ENCODE assay signal across 8 cellular contexts in the genomic region with DNA sequence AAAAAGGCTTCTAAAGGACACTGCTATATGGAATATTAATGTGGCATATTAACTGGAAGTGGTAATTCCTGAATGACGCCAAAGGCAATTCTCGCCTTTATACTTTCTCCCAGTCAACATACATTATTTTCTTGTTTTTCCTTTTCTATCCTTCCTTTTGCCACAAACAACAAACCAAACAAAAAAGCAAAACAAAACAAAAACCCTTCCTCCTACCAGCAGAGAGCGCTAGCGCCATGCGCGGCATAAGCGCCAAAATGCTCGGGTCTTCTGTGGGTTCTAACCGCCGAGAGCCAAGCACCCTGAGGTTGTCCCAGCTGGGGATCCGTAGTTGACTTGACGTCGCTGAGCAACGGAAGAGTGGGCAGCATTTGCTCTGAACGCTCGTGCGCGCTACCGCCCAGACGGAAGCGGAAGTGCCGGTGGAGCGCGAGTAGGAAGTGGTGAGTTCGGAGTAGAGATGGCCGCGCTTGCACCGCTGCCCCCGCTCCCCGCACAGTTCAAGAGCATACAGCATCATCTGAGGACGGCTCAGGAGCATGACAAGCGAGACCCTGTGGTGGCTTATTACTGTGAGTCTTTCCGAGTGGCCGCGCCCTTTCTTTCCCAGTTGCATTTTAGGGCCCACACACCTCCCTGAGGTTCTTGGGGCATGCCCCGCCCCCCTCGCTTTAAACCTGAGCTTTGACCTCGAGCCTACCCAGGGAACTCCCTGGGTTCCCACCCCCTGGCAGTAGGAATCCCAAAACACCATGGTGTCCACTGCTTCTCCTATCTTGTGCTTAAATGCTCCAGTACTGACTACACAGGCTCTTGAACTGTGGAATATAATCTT. TPM values are rescaled to one million over a fixed set of nuclear protein-coding genes. Genes with fewer than 3 reads are reported as not detected.
DNase-seq lines count a peak whose midpoint lies in the region; FAIRE-seq and TF ChIP-seq lines count a peak whose summit lies in the region.

Gene NMBR, minus strand, starts transcription at position 295 of the 835 bp plus-strand sequence. CDS start 58,464 bp downstream, outside the sequence.
Gene VTA1, plus strand, starts transcription at position 436 of the 835 bp plus-strand sequence. Its CDS starts 25 bp downstream, at position 461.

- H3K9me3 ChIP-seq in Caco-2 (no peaks in the 10 kb centered on the region), H1 (ENCODE audit: insufficient read depth in 2 of 2, low read depth in 1 of 2, low read length in 1 of 2) (no peaks in the 10 kb centered on the region)

- H3K27ac Mint-ChIP-seq in Caco-2 (ENCODE audit: unreplicated experiment): peak within 1 kb of the TSS; percentile 85

- TF ChIP-seq CTCF in Caco-2 (IDR thresholded peaks at IDR 0.05; ENCODE audit: insufficient read depth in 1 of 2, low read depth in 1 of 2, low read length in 1 of 2, severe bottlenecking in 1 of 2, unreplicated experiment in 1 of 2) (peak; percentile 85 to 91), GM20000 (IDR thresholded peaks at IDR 0.05; ENCODE audit: extremely low read depth, missing control alignments) (peak; percentile 84), H1 (IDR thresholded peaks at IDR 0.05; ENCODE audit: control extremely low read depth in 1 of 3, insufficient read depth in 1 of 3, low read depth in 1 of 3, low read length in 3 of 3) (peak; percentile 59 to 82 (median 77))

- peaks cover 0 to 2% of the 10 kb centered on the region in 2 experiments for H4K20me1 ChIP-seq in H1 (replicated peaks in 1 of 2; ENCODE audit: control insufficient read depth in 1 of 2, insufficient read depth in 2 of 2, low read length in 2 of 2)

- H3K4me2 ChIP-seq in H1 (ENCODE audit: insufficient read depth in 1 of 2, low read depth in 2 of 2, low read length in 2 of 2) (peak within 1 kb of the TSS; percentile 46 to 74), mesendoderm (ENCODE audit: low read length) (peak within 1 kb of the TSS; percentile 69)

- H3K79me1 ChIP-seq in H1 (ENCODE audit: low read depth, low read length) (no peaks in the 10 kb centered on the region), mesendoderm (ENCODE audit: low read length) (peaks cover 4% of the 10 kb centered on the region)

- H3K27ac ChIP-seq in H1 (ENCODE audit: low read depth, low read length) (no peak within 1 kb of the TSS; the same call in 1 of the 2 replicates), mesendoderm (ENCODE audit: low read depth, low read length) (no peak within 1 kb of the TSS)

- H2AFZ ChIP-seq in H1 (ENCODE audit: low read length): peak within 1 kb of the TSS; percentile 95

- H2BK15ac ChIP-seq in H1 (ENCODE audit: low read length): no peak within 1 kb of the TSS
- no peak within 1 kb of the TSS for H2BK15ac ChIP-seq in mesendoderm (replicated peaks; ENCODE audit: low read depth)

- POLR2A ChIA-PET in Caco-2 (lab: Charles Lee): interaction anchor here (0.6 kb wide), 1 partner anchor 58 kb away, joined by 3 read pairs; no protein-coding TSS in a partner anchor
- POLR2A ChIA-PET in H1 (lab: Charles Lee; ENCODE audit: partially characterized antibody): interaction anchor here (0.9 kb wide), 1 partner anchor 16 kb away, joined by 3 read pairs; no protein-coding TSS in a partner anchor

- no peak within 1 kb of the TSS for H2BK20ac ChIP-seq in H1 (ENCODE audit: low read length)

- H4K91ac ChIP-seq in H1 (replicated peaks; ENCODE audit: insufficient read length, low read length): no peak within 1 kb of the TSS

- TF ChIP-seq RAD21 in H1 (IDR thresholded peaks at IDR 0.05 in 1 of 2, conservative IDR thresholded peaks at IDR 0.05 in 1 of 2; ENCODE audit: low read depth in 2 of 2, low read length in 2 of 2): peak; percentile 84 to 87

- H4K8ac ChIP-seq in H1 (ENCODE audit: extremely low read depth, insufficient read depth, low read length): peak within 1 kb of the TSS; percentile 90
- peak within 1 kb of the TSS; percentile 97 for H4K8ac ChIP-seq in mesendoderm (ENCODE audit: low read depth, low read length)

- peak within 1 kb of the TSS; percentile 46 to 60 (median 52); a peak in 6 of 7 replicates for H3K9ac ChIP-seq in H1 (replicated peaks in 1 of 4; ENCODE audit: extremely low read depth in 1 of 4, low read depth in 3 of 4, low read length in 3 of 4)
- H3K9ac ChIP-seq in mesendoderm (ENCODE audit: low read length): peak within 1 kb of the TSS; percentile 81

- peaks cover 21% of the 10 kb centered on the region for H3K4me1 Mint-ChIP-seq in Caco-2 (ENCODE audit: low read depth, unreplicated experiment)

- BruUV-seq in Caco-2 (replicated peaks; lab: Mats Ljungman, UMichigan): no TSS peak

- peaks cover 13% of the 10 kb centered on the region for H3K36me3 Mint-ChIP-seq in Caco-2 (ENCODE audit: insufficient read depth, unreplicated experiment)

- H3K4me3 ChIP-seq in Caco-2 (ENCODE audit: low read depth, low read length): peak within 1 kb of the TSS; percentile 55
- H3K4me3 ChIP-seq in H1 (ENCODE audit: extremely low read depth in 1 of 4, insufficient read depth in 2 of 4, low read depth in 3 of 4, low read length in 4 of 4): peak within 1 kb of the TSS; percentile 64 to 96 (median 93)
- H3K4me3 ChIP-seq in mesendoderm (ENCODE audit: low read length): peak within 1 kb of the TSS; percentile 91

- no peak for TF ChIP-seq EP300 in H1 (IDR thresholded peaks at IDR 0.05; ENCODE audit: borderline replicate concordance in 1 of 2, low read depth in 2 of 2, low read length in 2 of 2)

- H3K56ac ChIP-seq in H1 (replicated peaks; ENCODE audit: insufficient read length, low read depth, low read length) (no peak within 1 kb of the TSS), mesendoderm (ENCODE audit: low read length) (peak within 1 kb of the TSS; percentile 90)

- no peaks in the 10 kb centered on the region for H3K9me3 Mint-ChIP-seq in Caco-2 (ENCODE audit: unreplicated experiment)

- H2BK12ac ChIP-seq in H1 (ENCODE audit: low read depth, low read length): no peak within 1 kb of the TSS

- H3K4me3 Mint-ChIP-seq in Caco-2 (ENCODE audit: unreplicated experiment): peak within 1 kb of the TSS; percentile 96

- H3K27me3 Mint-ChIP-seq in Caco-2 (ENCODE audit: insufficient read depth, unreplicated experiment): peaks cover 7% of the 10 kb centered on the region

- H3K27me3 ChIP-seq in Caco-2 (replicated peaks; ENCODE audit: control insufficient read depth, insufficient read depth, low read length) (no peaks in the 10 kb centered on the region), H1 (replicated peaks in 1 of 4; ENCODE audit: control insufficient read depth in 3 of 4, extremely low read depth in 1 of 4, insufficient read depth in 3 of 4, low read length in 3 of 4) (no peaks in the 10 kb centered on the region), mesendoderm (ENCODE audit: insufficient read depth, low read length, poor library complexity) (no peaks in the 10 kb centered on the region)

- H2BK5ac ChIP-seq in H1 (ENCODE audit: low read depth, low read length) (peak within 1 kb of the TSS; percentile 63; the same call in 1 of the 2 replicates), mesendoderm (ENCODE audit: low read length) (no peak within 1 kb of the TSS)

- no peak within 1 kb of the TSS for H3K23ac ChIP-seq in H1 (ENCODE audit: insufficient read length)
- H3K23ac ChIP-seq in mesendoderm (ENCODE audit: low read length): no peak within 1 kb of the TSS

- H4K5ac ChIP-seq in H1 (ENCODE audit: insufficient read length, low read depth, low read length) (peak within 1 kb of the TSS; percentile 83), mesendoderm (ENCODE audit: low read length) (no peak within 1 kb of the TSS)

- intact Hi-C loops in Caco-2 (cut with micrococcal nuclease; ENCODE audit: unreplicated experiment): loop anchor here (1.0 to 5.0 kb wide), 3 partner anchors 60 to 325 kb away; no protein-coding TSS in a partner anchor

- peak in 1 of 2 experiments; percentile 89; a peak in 2 of 3 replicates for TF ChIP-seq POLR2A in H1 (IDR thresholded peaks at IDR 0.05; ENCODE audit: control extremely low read depth in 1 of 2, low read depth in 2 of 2, low read length in 2 of 2)

- CTCF ChIA-PET in Caco-2 (lab: Charles Lee) (interaction anchor here (0.7 to 3.5 kb wide), 4 partner anchors 9 to 328 kb away, joined by 3 to 15 read pairs (median 6); no protein-coding TSS in a partner anchor), H1 (lab: Charles Lee; ENCODE audit: partially characterized antibody) (interaction anchor here (0.7 to 3.4 kb wide), 20 partner anchors 8 to 234 kb away, joined by 3 to 11 read pairs (median 4); no protein-coding TSS in a partner anchor)

- no peak within 1 kb of the TSS for H3K4ac ChIP-seq in H1 (replicated peaks; ENCODE audit: insufficient read length, low read depth, low read length)
- H3K4ac ChIP-seq in mesendoderm (ENCODE audit: low read depth, low read length): peak within 1 kb of the TSS; percentile 1

- H3K4me1 ChIP-seq in Caco-2: no peaks in the 10 kb centered on the region
- peaks cover 0 to 2% (median under 1%) of the 10 kb centered on the region in 4 experiments; a peak in 2 of 7 replicates for H3K4me1 ChIP-seq in H1 (replicated peaks in 1 of 4; ENCODE audit: control insufficient read depth in 3 of 4, insufficient read depth in 4 of 4, low read length in 3 of 4)
- peaks cover 1% of the 10 kb centered on the region for H3K4me1 ChIP-seq in mesendoderm (ENCODE audit: control insufficient read depth, low read depth, low read length)

- FAIRE-seq in H1 (lab: Jason Lieb, UNC): peak; percentile 92

- WGBS in H1 (ENCODE audit: extremely low coverage in 1 of 2, insufficient coverage in 1 of 2, insufficient read length in 1 of 2, insufficient replicate concordance in 2 of 2, low coverage in 1 of 2, low lambda C conversion rate in 2 of 2, missing lambda C conversion rate in 1 of 2), 2 experiments: 1% methylated on average over 38 of the region's 38 CpGs; no CpG with 5 or more reads in 1 of the 2 experiments
- WGBS in mesendoderm (ENCODE audit: extremely low coverage, insufficient coverage, low lambda C conversion rate): no CpG with 5 or more reads among the region's 38 CpGs

- DNase-seq in Caco-2: peak; percentile 97 to 99
- DNase-seq in GM20000 (ENCODE audit: low spot score): peak; percentile 85
- DNase-seq in HT-29 (ENCODE audit: low spot score): peak; percentile 97
- peak; percentile 93 for DNase-seq in NK-92 treated with Interleukin-12 subunit alpha and Interleukin-12 subunit beta, amount 100 ng/mL, for 24 hours (lab: John Stamatoyannopoulos, UW)
- peak; percentile 69 to 87 (median 80) for DNase-seq in activated CD8-positive, alpha-beta memory T cell treated with anti-CD3 and anti-CD28 coated beads for 48 hours (ENCODE audit: low read depth in 2 of 3, low spot score in 2 of 3)
- DNase-seq in H1 (ENCODE audit: low read depth in 1 of 2, low spot score in 2 of 2): peak; percentile 90 to 97
- DNase-seq in mesendoderm: peak; percentile 100
- peak; percentile 93 for DNase-seq in stimulated activated CD8-positive, alpha-beta memory T cell treated with anti-CD3 and anti-CD28 coated beads, Interleukin-15, amount 100 ng/mL, for 1 hour (ENCODE audit: low read depth)

- H3K36me3 ChIP-seq in Caco-2 (ENCODE audit: control insufficient read depth, insufficient read depth, low read length): no peaks in the 10 kb centered on the region
- H3K36me3 ChIP-seq in H1 (ENCODE audit: control insufficient read depth in 2 of 4, insufficient read depth in 4 of 4, low read length in 3 of 4): no peaks in the 10 kb centered on the region
- H3K36me3 ChIP-seq in mesendoderm (ENCODE audit: control insufficient read depth, insufficient read depth, low read length): no peaks in the 10 kb centered on the region

- H3K79me2 ChIP-seq in H1 (ENCODE audit: control insufficient read depth in 1 of 2, insufficient read depth in 2 of 2, low read length in 2 of 2): peaks cover 0 to 51% of the 10 kb centered on the region in 2 experiments
- peaks cover 34% of the 10 kb centered on the region for H3K79me2 ChIP-seq in mesendoderm (ENCODE audit: control insufficient read depth, insufficient read depth, low read length)

- H2BK120ac ChIP-seq in H1 (replicated peaks; ENCODE audit: low read depth, low read length) (no peak within 1 kb of the TSS), mesendoderm (ENCODE audit: low read depth, low read length) (no peak within 1 kb of the TSS)

- no peak within 1 kb of the TSS for H3K14ac ChIP-seq in H1 (ENCODE audit: insufficient read length)

- H2AK5ac ChIP-seq in H1 (ENCODE audit: low read depth, low read length) (no peak within 1 kb of the TSS), mesendoderm (ENCODE audit: low read length) (no peak within 1 kb of the TSS)

- no peaks in the 10 kb centered on the region for H3K23me2 ChIP-seq in H1 (ENCODE audit: low read depth, low read length)

- H3K18ac ChIP-seq in H1 (ENCODE audit: extremely low read depth, low read length): no peak within 1 kb of the TSS
- no peak within 1 kb of the TSS for H3K18ac ChIP-seq in mesendoderm (ENCODE audit: low read length)

RNA-seq across cellular contexts. Expression of gene NMBR, which starts in this region (rescaled TPM):
- total RNA-seq in Caco-2 (2022): not detected in 2 replicates
- not detected in 2 replicates for total RNA-seq in HT-29 (2014; rRNA removed; shearing (Covaris generic))
- not detected in 2 replicates for total RNA-seq in H1 (2021; fragmentation: NEBNext Ultra II Directional; extraction: Animal tissue kit (Norgen Biotek cat#: 25700))
- 0.08 and 0.11 TPM in 2 replicates for polyA plus RNA-seq in H1 (2011; rRNA removed)
- polyA plus RNA-seq in H1 (2011; cell fraction: cytosol; rRNA removed): 0.06 TPM
- not detected for polyA plus RNA-seq in H1 (2011; cell fraction: nucleus; rRNA removed)
- not detected in 4 replicates for polyA plus RNA-seq in H1 (2012, experiment 1 of 2)
- not detected for polyA plus RNA-seq in H1 (2012, experiment 2 of 2)
- 0.04 TPM for polyA plus RNA-seq in H1 (2013, experiment 1 of 2)
- polyA plus RNA-seq in H1 (2013, experiment 2 of 2): 0.06 TPM
- polyA minus RNA-seq in H1 (2011; rRNA and poly(A)+ RNA removed): 0.20 and 0.95 TPM in 2 replicates
- not detected for polyA minus RNA-seq in H1 (2011; cell fraction: cytosol; rRNA and poly(A)+ RNA removed)
- not detected for polyA minus RNA-seq in H1 (2011; cell fraction: nucleus; rRNA and poly(A)+ RNA removed)
- 0.03 TPM for polyA plus RNA-seq in mesendoderm (2013, experiment 1 of 2)
- 0.03 TPM for polyA plus RNA-seq in mesendoderm (2013, experiment 2 of 2)

RNA-seq across cellular contexts. Expression of gene VTA1, which starts in this region (rescaled TPM):
- total RNA-seq in Caco-2 (2022): 51.1 and 55.1 TPM in 2 replicates
- total RNA-seq in HT-29 (2014; rRNA removed; shearing (Covaris generic)): 24.7 and 27.6 TPM in 2 replicates
- 63.6 and 64.0 TPM in 2 replicates for total RNA-seq in H1 (2021; fragmentation: NEBNext Ultra II Directional; extraction: Animal tissue kit (Norgen Biotek cat#: 25700))
- polyA plus RNA-seq in H1 (2011; rRNA removed): 33.8 and 67.0 TPM in 2 replicates
- polyA plus RNA-seq in H1 (2011; cell fraction: cytosol; rRNA removed): 61.2 TPM
- 25.8 TPM for polyA plus RNA-seq in H1 (2011; cell fraction: nucleus; rRNA removed)
- 38.3 to 55.0 TPM (median 43.3 TPM) in 4 replicates for polyA plus RNA-seq in H1 (2012, experiment 1 of 2)
- polyA plus RNA-seq in H1 (2012, experiment 2 of 2): 5.9 TPM
- 59.5 TPM for polyA plus RNA-seq in H1 (2013, experiment 1 of 2)
- polyA plus RNA-seq in H1 (2013, experiment 2 of 2): 60.8 TPM
- 66.7 and 113 TPM in 2 replicates for polyA minus RNA-seq in H1 (2011; rRNA and poly(A)+ RNA removed)
- 37.2 TPM for polyA minus RNA-seq in H1 (2011; cell fraction: cytosol; rRNA and poly(A)+ RNA removed)
- 57.3 TPM for polyA minus RNA-seq in H1 (2011; cell fraction: nucleus; rRNA and poly(A)+ RNA removed)
- polyA plus RNA-seq in mesendoderm (2013, experiment 1 of 2): 96.0 TPM
- polyA plus RNA-seq in mesendoderm (2013, experiment 2 of 2): 95.4 TPM
